In genomic region chr10:7672366-7673134, GRCh38 we compare ENCODE assay signal across 2 cellular contexts.
TF ChIP-seq lines count a peak whose summit lies in the region.

No MANE protein-coding gene starts in this region.

TF ChIP-seq in GM12891, 5 proteins besides CTCF, POLR2A, EP300 and RAD21:
- TF ChIP-seq SPI1 (IDR thresholded peaks at IDR 0.05; ENCODE audit: low read depth, low read length) (no peak), PAX5 (IDR thresholded peaks at IDR 0.05; ENCODE audit: insufficient read depth, low read length, severe bottlenecking) (no peak), POLR2AphosphoS5 (IDR thresholded peaks at IDR 0.05; ENCODE audit: low read depth, low read length) (no peak), POU2F2 (IDR thresholded peaks at IDR 0.05; ENCODE audit: low read depth, low read length) (no peak), TAF1 (IDR thresholded peaks at IDR 0.05; ENCODE audit: low read depth, low read length) (no peak)
TF ChIP-seq in GM12891: peak in this region for 0.

TF ChIP-seq in endothelial cell of umbilical vein, 7 proteins besides CTCF, POLR2A, EP300 and RAD21:
- TF ChIP-seq JUN (IDR thresholded peaks at IDR 0.05; ENCODE audit: borderline replicate concordance, insufficient read depth, insufficient read length, low read depth): peak; percentile 2
- no peak for TF ChIP-seq GATA2 (IDR thresholded peaks at IDR 0.05; ENCODE audit: insufficient read depth, insufficient read length, low read depth, low read length)
TF ChIP-seq in endothelial cell of umbilical vein: peak in this region for 1.
